In the genomic region with DNA sequence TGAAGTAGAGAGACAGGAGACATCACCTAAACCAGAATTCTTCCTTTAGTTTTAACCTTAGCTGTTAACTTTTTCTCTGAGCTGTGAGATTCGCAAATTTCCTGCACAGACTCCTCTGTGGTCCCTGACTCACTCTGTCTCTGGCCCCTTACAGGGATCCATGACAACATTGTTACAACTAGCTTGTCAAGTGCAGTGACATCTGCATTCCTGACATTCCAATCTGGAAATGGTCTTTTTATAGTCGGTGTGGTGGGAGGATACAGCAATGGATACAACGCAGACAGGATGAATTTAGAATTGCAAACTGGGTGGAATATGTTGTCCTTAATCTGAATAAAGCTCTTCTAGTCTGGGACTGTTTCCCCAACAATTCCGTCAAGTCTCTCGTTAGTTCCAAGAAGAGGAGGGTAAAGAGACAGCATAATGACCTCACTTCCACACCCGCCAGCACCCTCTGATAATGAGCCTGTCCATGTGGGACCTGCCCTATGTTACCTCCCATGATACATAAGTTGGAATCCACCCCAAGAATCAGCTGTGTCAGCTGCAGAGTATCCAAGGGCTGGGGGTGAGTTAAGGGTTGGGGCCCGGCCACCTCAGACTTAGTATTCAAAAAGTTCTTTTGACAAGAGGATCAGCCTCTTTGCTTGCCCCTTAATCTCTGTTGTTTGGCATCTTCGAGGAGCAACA, we compare ENCODE assay signal across 11 cellular contexts. TPM values are rescaled to one million over a fixed set of nuclear protein-coding genes. Genes with fewer than 3 reads are reported as not detected.
DNase-seq lines count a peak whose midpoint lies in the region; ATAC-seq and TF ChIP-seq lines count a peak whose summit lies in the region.
"Had no signal": no experiment of that assay in that cellular context is flagged by ENCODE, and none has a peak within 500 bp of the region (broad histone marks: within the 10 kb centered on the region; RNA-seq: fewer than 3 reads in every experiment).

No MANE protein-coding gene starts in this region.

- H3K4me1 Mint-ChIP-seq in naive B cell (peaks cover 22 to 36% (median 35%) of the 10 kb centered on the region in 3 donors), nephron progenitor cell (peaks cover 7% of the 10 kb centered on the region)

- H3K9ac ChIP-seq in NT2/D1 (ENCODE audit: insufficient read length, low read depth), result no peak overlapping the region

- H3K4me3 ChIP-seq in DOHH2 (ENCODE audit: low read length) (peak overlapping the region; percentile 68; the same call in 1 of the 2 replicates), NT2/D1 (ENCODE audit: insufficient read length, low read depth) (no peak overlapping the region)

- H3K27ac ChIP-seq in DOHH2 (ENCODE audit: low read depth, low read length), result peak overlapping the region; percentile 69; the same call in 1 of the 2 replicates

- H3K27me3 ChIP-seq in DOHH2 (ENCODE audit: control insufficient read depth, low read length) (no peaks in the 10 kb centered on the region), NT2/D1 (ENCODE audit: insufficient read depth, insufficient read length) (no peaks in the 10 kb centered on the region)

- H3K9me3 Mint-ChIP-seq in naive B cell, result peaks cover 0 to 3% (median 0%) of the 10 kb centered on the region in 7 donors
- H3K9me3 Mint-ChIP-seq in nephron progenitor cell, result peaks cover 7% of the 10 kb centered on the region

- peak overlapping the region in 5 of 6 donors; percentile 43 to 87 (median 70) for H3K27ac Mint-ChIP-seq in naive B cell
- H3K27ac Mint-ChIP-seq in nephron progenitor cell, result no peak overlapping the region

- H3K36me3 Mint-ChIP-seq in naive B cell (no peaks in the 10 kb centered on the region), nephron progenitor cell (ENCODE audit: low read depth) (peaks cover 5% of the 10 kb centered on the region)

- H3K9me3 ChIP-seq in DOHH2 (ENCODE audit: control insufficient read depth, insufficient read depth, low read length) (no peaks in the 10 kb centered on the region), NT2/D1 (ENCODE audit: insufficient read depth, low read length) (peaks cover 11% of the 10 kb centered on the region; the same call in 1 of the 2 replicates)

- H3K27me3 Mint-ChIP-seq in naive B cell, result peaks cover 15 to 22% (median 15%) of the 10 kb centered on the region in 3 donors
- peaks cover 36% of the 10 kb centered on the region for H3K27me3 Mint-ChIP-seq in nephron progenitor cell (ENCODE audit: low read depth, poor library complexity)

- H3K4me1 ChIP-seq in DOHH2 (ENCODE audit: control insufficient read depth, low read length) (peaks cover 33% of the 10 kb centered on the region), NT2/D1 (ENCODE audit: insufficient read depth, insufficient read length) (peaks cover 2% of the 10 kb centered on the region)

- no peaks in the 10 kb centered on the region for H3K79me2 ChIP-seq in DOHH2 (ENCODE audit: control insufficient read depth, low read length)

- peak overlapping the region in 3 of 8 donors; percentile 12 to 78 (median 21) for H3K4me3 Mint-ChIP-seq in naive B cell
- no peak overlapping the region for H3K4me3 Mint-ChIP-seq in nephron progenitor cell

- peak overlapping the region; percentile 76 for H3K4me2 ChIP-seq in DOHH2 (ENCODE audit: low read length)

- no peaks in the 10 kb centered on the region for H4K20me1 ChIP-seq in DOHH2 (ENCODE audit: control insufficient read depth, insufficient read depth, low read depth, low read length)

- H3F3A ChIP-seq in DOHH2 (ENCODE audit: control insufficient read depth, insufficient read depth), result no peaks in the 10 kb centered on the region

- peak; percentile 55 for DNase-seq in NT2/D1 (ENCODE audit: low read depth, low spot score)
- DNase-seq in fibroblast of peridontal ligament (ENCODE audit: extremely low read depth), result peak; percentile 3
- no peak for DNase-seq in naive B cell
- DNase-seq in nephron progenitor cell, result no peak
- no peak for DNase-seq in activated CD4-positive, alpha-beta T cell treated with anti-CD3 and anti-CD28 coated beads for 48 hours
- DNase-seq: activated effector memory CD4-positive, alpha-beta T cell treated with Interleukin-2 at 50 U/mL for 16 hours; SHP77; stimulated activated CD4-positive, alpha-beta T cell treated with anti-CD3 and anti-CD28 coated beads, Interleukin-12 subunit alpha, Interleukin-12 subunit beta, amount 100 ng/mL, for 4 hours had no signal

- ATAC-seq in naive B cell (ENCODE audit: low read depth in 2 of 2), result no peak
- no peak for ATAC-seq in HG02642 (IDR thresholded peaks at IDR 0.05; ENCODE audit: poor library complexity, unreplicated experiment)
- ATAC-seq in GM18511 (IDR thresholded peaks at IDR 0.05; ENCODE audit: unreplicated experiment), result no peak

- no peaks in the 10 kb centered on the region for H3K9me2 ChIP-seq in DOHH2 (replicated peaks; ENCODE audit: control insufficient read depth, low read length)

- no peak for TF ChIP-seq CTCF in DOHH2 (IDR thresholded peaks at IDR 0.05; ENCODE audit: low read depth, low read length, poor library complexity, severe bottlenecking)
- TF ChIP-seq CTCF in nephron progenitor cell (IDR thresholded peaks at IDR 0.05), result no peak

- H3K36me3 ChIP-seq in DOHH2 (ENCODE audit: control insufficient read depth, low read length) (peaks cover 18% of the 10 kb centered on the region), NT2/D1 (ENCODE audit: insufficient read depth, insufficient read length, low read length) (peaks cover 3% of the 10 kb centered on the region)

RNA-seq across cellular contexts. Expression of a gene that starts 49.4 kb away (rescaled TPM):
- under 1 TPM in 1 of 6 donors, not detected in 5; 0.33 TPM for polyA plus RNA-seq in naive B cell (ENCODE audit: low read depth in 6 of 6)

RNA-seq across cellular contexts. Expression of a gene that starts 49.9 kb away (rescaled TPM):
- 10 to 100 TPM; 10.1 to 25.8 (median 14.3) TPM for polyA plus RNA-seq in naive B cell (ENCODE audit: low read depth in 6 of 6)

Comparison
In these comparisons a context has a peak if more than half of its experiments do, and no peak if none do; other contexts are left out.
1. DNase-seq: peak in NT2/D1 (single experiment) and fibroblast of peridontal ligament (single experiment); none in naive B cell (single experiment), nephron progenitor cell (single experiment) and activated CD4-positive, alpha-beta T cell treated with anti-CD3 and anti-CD28 coated beads for 48 hours (single experiment).